8 cellular contexts compared by ENCODE assay signal in genomic region chr1:181088079-181089016, GRCh38. TPM values are rescaled to one million over a fixed set of nuclear protein-coding genes. Genes with fewer than 3 reads are reported as not detected.
DNase-seq lines count a peak whose midpoint lies in the region; ATAC-seq, FAIRE-seq and TF ChIP-seq lines count a peak whose summit lies in the region.

TSS of gene IER5 (plus strand) at chr1:181088700. CDS start at chr1:181088903, 203 bp downstream.

- H3K27me3 ChIP-seq in mammary epithelial cell (ENCODE audit: insufficient read depth, low read length), result no peaks in the 10 kb centered on the region
- H3K27me3 ChIP-seq in iPS-20b (ENCODE audit: insufficient read depth, low read length), result peaks cover 42% of the 10 kb centered on the region
- no peaks in the 10 kb centered on the region for H3K27me3 ChIP-seq in small intestine (ENCODE audit: control insufficient read depth in 2 of 2, insufficient read depth in 2 of 2, low read length in 2 of 2)

- TSS peak; percentile 45 for BruUV-seq in mammary epithelial cell (replicated peaks; lab: Mats Ljungman, UMichigan)

- H3K9me3 ChIP-seq in mammary epithelial cell (replicated peaks; ENCODE audit: insufficient read depth, low read length) (no peaks in the 10 kb centered on the region), iPS-20b (ENCODE audit: insufficient read depth, low read depth, low read length) (no peaks in the 10 kb centered on the region), small intestine (ENCODE audit: control insufficient read depth, low read depth) (no peaks in the 10 kb centered on the region)

- CTCF ChIA-PET in mammary epithelial cell (lab: Charles Lee; ENCODE audit: low non-redundant PET), result no interaction called here

- H3K36me3 ChIP-seq in mammary epithelial cell (ENCODE audit: insufficient read depth, low read length), result peaks cover 4% of the 10 kb centered on the region
- peaks cover 16% of the 10 kb centered on the region; the same call in 1 of the 2 replicates for H3K36me3 ChIP-seq in iPS-20b (ENCODE audit: insufficient read depth, low read depth, low read length)
- no peaks in the 10 kb centered on the region for H3K36me3 ChIP-seq in small intestine (ENCODE audit: control insufficient read depth in 2 of 2, insufficient read depth in 2 of 2, low read length in 2 of 2)

- ATAC-seq in GM19023 (IDR thresholded peaks at IDR 0.05; ENCODE audit: unreplicated experiment) (peak; percentile 70), HG03196 (IDR thresholded peaks at IDR 0.05; ENCODE audit: unreplicated experiment) (peak; percentile 69)

- dilution Hi-C loops in mammary epithelial cell (cut with HindIII; ENCODE audit: low sequenced_read_pairs), result no loop called here

- H3K27ac ChIP-seq in mammary epithelial cell (ENCODE audit: insufficient read depth, low read depth, low read length) (peak within 1 kb of the TSS; percentile 96), iPS-20b (ENCODE audit: low read length) (no peak within 1 kb of the TSS), small intestine (ENCODE audit: low read depth in 1 of 2, low read length in 1 of 2) (peak within 1 kb of the TSS; percentile 84 to 96)

- peak within 1 kb of the TSS; percentile 98 for H3K9ac ChIP-seq in mammary epithelial cell (ENCODE audit: insufficient read depth, low read length)
- peak within 1 kb of the TSS; percentile 69; the same call in 1 of the 2 replicates for H3K9ac ChIP-seq in iPS-20b (ENCODE audit: low read depth, low read length)

- H3K4me1 ChIP-seq in mammary epithelial cell (ENCODE audit: insufficient read depth, low read length) (peaks cover 29% of the 10 kb centered on the region), iPS-20b (ENCODE audit: insufficient read depth, low read length) (peaks cover 9% of the 10 kb centered on the region; the same call in 1 of the 2 replicates), small intestine (ENCODE audit: control insufficient read depth in 2 of 2, insufficient read depth in 1 of 2, low read depth in 1 of 2, low read length in 1 of 2) (peaks cover 2 to 8% of the 10 kb centered on the region in 2 donors)

- H3K4me3 ChIP-seq in AG09309 (ENCODE audit: control insufficient read depth, low read depth, low read length) (peak within 1 kb of the TSS; percentile 82), WI38 (ENCODE audit: low read depth, low read length) (peak within 1 kb of the TSS; percentile 95), mammary epithelial cell (replicated peaks in 1 of 3; ENCODE audit: insufficient read depth in 1 of 3, low read depth in 2 of 3, low read length in 3 of 3) (peak within 1 kb of the TSS; percentile 87 to 93 (median 89)), iPS-20b (ENCODE audit: low read length) (peak within 1 kb of the TSS; percentile 73), small intestine (ENCODE audit: low read depth in 1 of 2, low read length in 2 of 2) (peak within 1 kb of the TSS; percentile 77 to 83)

- peak within 1 kb of the TSS; percentile 79 for H2AFZ ChIP-seq in mammary epithelial cell (ENCODE audit: low read depth, low read length)

- H3K79me2 ChIP-seq in mammary epithelial cell (ENCODE audit: insufficient read depth, low read length), result peaks cover 51% of the 10 kb centered on the region

- intact Hi-C loops in mammary epithelial cell (cut with micrococcal nuclease), result loop anchor here (1.0 to 5.0 kb wide), 4 partner anchors 16 to 311 kb away; no protein-coding TSS in a partner anchor

- 6% methylated on average over 50 of the region's 76 CpGs for WGBS in mammary epithelial cell (ENCODE audit: low coverage, missing lambda C conversion rate)
- WGBS in small intestine, 3 donors, result 3 to 4% (median 3%) methylated on average over 75 to 76 of the region's 76 CpGs

- no peak for FAIRE-seq in small intestine (lab: Jason Lieb, UNC)

- in situ Hi-C loops in mammary epithelial cell (cut with MboI; ENCODE audit: low sequenced_read_pairs in 2 of 2), result no loop called here

- TF ChIP-seq CTCF in AG09309 (IDR thresholded peaks at IDR 0.05; ENCODE audit: control insufficient read depth, insufficient read depth, low read depth, low read length, missing control alignments) (no peak), WI38 (IDR thresholded peaks at IDR 0.05; ENCODE audit: low read depth, low read length) (no peak), mammary epithelial cell (conservative IDR thresholded peaks at IDR 0.05 in 1 of 2, IDR thresholded peaks at IDR 0.05 in 1 of 2; ENCODE audit: extremely low read depth in 1 of 2, insufficient read depth in 1 of 2, low read depth in 1 of 2, low read length in 2 of 2) (no peak)

- peaks cover 17% of the 10 kb centered on the region for H4K20me1 ChIP-seq in mammary epithelial cell (ENCODE audit: insufficient read depth, low read length)

- peak within 1 kb of the TSS; percentile 94 for H3K4me2 ChIP-seq in mammary epithelial cell (ENCODE audit: insufficient read depth, low read depth, low read length)

- DNase-seq in AG09309 (ENCODE audit: low read depth) (peak; percentile 83), NCI-H226 (peak; percentile 97), mammary epithelial cell (peak; percentile 97), small intestine (peak; percentile 99)

RNA-seq across cellular contexts. Expression of gene IER5, which starts in this region (rescaled TPM):
- 10 to 100 TPM; 16.3 to 37.5 TPM for total RNA-seq in mammary epithelial cell
- 21.0 TPM for polyA plus RNA-seq in mammary epithelial cell
- polyA minus RNA-seq in mammary epithelial cell, result 11.8 TPM
- polyA plus RNA-seq in small intestine, result 1 to 10 TPM; 4.5 to 7.4 (median 5.1) TPM
